In genomic region chr19:38870612-38871011, GRCh38 we compare ENCODE assay signal across 9 cellular contexts. TPM values are rescaled to one million over a fixed set of nuclear protein-coding genes. Genes with fewer than 3 reads are reported as not detected.
DNase-seq lines count a peak whose midpoint lies in the region; ATAC-seq and TF ChIP-seq lines count a peak whose summit lies in the region.
"Had no signal": no experiment of that assay in that cellular context is flagged by ENCODE, and none has a peak within 500 bp of the region (broad histone marks: within the 10 kb centered on the region; RNA-seq: fewer than 3 reads in every experiment).

No MANE protein-coding gene starts in this region.

- peak overlapping the region in 1 of 2 donors; percentile 69 for H3K27ac ChIP-seq in breast epithelium
- H3K27ac ChIP-seq in mammary epithelial cell (ENCODE audit: insufficient read depth, low read depth, low read length): no peak overlapping the region
- peak overlapping the region in 3 of 4 donors; percentile 19 to 58 (median 45) for H3K27ac ChIP-seq in esophagus muscularis mucosa (replicated peaks in 1 of 4)

- H4K20me1 ChIP-seq in mammary epithelial cell (ENCODE audit: insufficient read depth, low read length): no peaks in the 10 kb centered on the region

- H3K36me3 Mint-ChIP-seq in T-cell: peaks cover 14% of the 10 kb centered on the region
- H3K36me3 Mint-ChIP-seq in stimulated activated naive B cell treated with anti-CD40 and anti-IgM and Interleukin-4, amounts not matched to agents 10 μg/mL and 1 μg/mL and 100 μg/mL, for 72 hours: peaks cover 37 to 59% of the 10 kb centered on the region in 2 donors

- no peaks in the 10 kb centered on the region for H3K27me3 ChIP-seq in breast epithelium
- H3K27me3 ChIP-seq in mammary epithelial cell (ENCODE audit: insufficient read depth, low read length): no peaks in the 10 kb centered on the region
- peaks cover 0 to 4% (median 0%) of the 10 kb centered on the region in 4 donors for H3K27me3 ChIP-seq in esophagus muscularis mucosa
- H3K27me3 ChIP-seq: dorsolateral prefrontal cortex had no signal

- BruUV-seq in mammary epithelial cell (replicated peaks; lab: Mats Ljungman, UMichigan): no TSS peak

- CTCF ChIA-PET in mammary epithelial cell (lab: Charles Lee; ENCODE audit: low non-redundant PET) (no interaction called here), T-cell (lab: Charles Lee) (interaction anchor here in 1 of 2 donors (0.7 to 1.0 kb wide), 2 partner anchors 13 to 20 kb away, joined by 3 to 5 read pairs; no protein-coding TSS in a partner anchor)

- DNase-seq in breast epithelium (ENCODE audit: low spot score in 2 of 2) (no peak), mammary epithelial cell (no peak), T-cell (no peak), esophagus muscularis mucosa (ENCODE audit: extremely low spot score) (no peak), cortex of kidney (lab: John Stamatoyannopoulos, UW) (no peak), DMS 273 treated with DMSO at 0.1 percent for 48 hours (lab: John Stamatoyannopoulos, UW) (no peak)
- no peak for DNase-seq in stimulated activated naive B cell treated with anti-CD40 and anti-IgM and Interleukin-4, amounts not matched to agents 10 μg/mL and 1 μg/mL and 100 μg/mL, for 72 hours

- H3K36me3 ChIP-seq in breast epithelium (no peaks in the 10 kb centered on the region), mammary epithelial cell (ENCODE audit: insufficient read depth, low read length) (no peaks in the 10 kb centered on the region), esophagus muscularis mucosa (no peaks in the 10 kb centered on the region)

- TF ChIP-seq CTCF in breast epithelium (IDR thresholded peaks at IDR 0.05) (no peak), mammary epithelial cell (conservative IDR thresholded peaks at IDR 0.05 in 1 of 2, IDR thresholded peaks at IDR 0.05 in 1 of 2; ENCODE audit: extremely low read depth in 1 of 2, insufficient read depth in 1 of 2, low read depth in 1 of 2, low read length in 2 of 2) (no peak), esophagus muscularis mucosa (IDR thresholded peaks at IDR 0.05) (no peak)

- no peaks in the 10 kb centered on the region for H3K79me2 ChIP-seq in mammary epithelial cell (ENCODE audit: insufficient read depth, low read length)

- TF ChIP-seq POLR2A in breast epithelium (IDR thresholded peaks at IDR 0.05): no peak
- no peak for TF ChIP-seq POLR2A in esophagus muscularis mucosa (IDR thresholded peaks at IDR 0.05; ENCODE audit: low read depth)

- no peak overlapping the region for H2AFZ ChIP-seq in mammary epithelial cell (ENCODE audit: low read depth, low read length)

- H3K4me2 ChIP-seq in mammary epithelial cell (ENCODE audit: insufficient read depth, low read depth, low read length): no peak overlapping the region

- no peaks in the 10 kb centered on the region for H3K27me3 Mint-ChIP-seq in T-cell
- no peaks in the 10 kb centered on the region for H3K27me3 Mint-ChIP-seq in stimulated activated naive B cell treated with anti-CD40 and anti-IgM and Interleukin-4, amounts not matched to agents 10 μg/mL and 1 μg/mL and 100 μg/mL, for 72 hours

- intact Hi-C loops in breast epithelium (cut with DNase I; ENCODE audit: low total_unique reads): no loop called here
- intact Hi-C loops in mammary epithelial cell (cut with micrococcal nuclease): no loop called here
- intact Hi-C loops in esophagus muscularis mucosa (cut with DNase I): no loop called here

- no peaks in the 10 kb centered on the region for H3K4me1 ChIP-seq in breast epithelium
- H3K4me1 ChIP-seq in mammary epithelial cell (ENCODE audit: insufficient read depth, low read length): peaks cover 13% of the 10 kb centered on the region
- H3K4me1 ChIP-seq in esophagus muscularis mucosa: peaks cover 16 to 22% (median 20%) of the 10 kb centered on the region in 4 donors

- peaks cover 40 to 43% (median 41%) of the 10 kb centered on the region in 3 donors for H3K4me1 Mint-ChIP-seq in T-cell
- H3K4me1 Mint-ChIP-seq in stimulated activated naive B cell treated with anti-CD40 and anti-IgM and Interleukin-4, amounts not matched to agents 10 μg/mL and 1 μg/mL and 100 μg/mL, for 72 hours: peaks cover 34 to 52% of the 10 kb centered on the region in 2 donors

- H3K27ac Mint-ChIP-seq in T-cell: peak overlapping the region; percentile 81 to 89
- H3K27ac Mint-ChIP-seq in stimulated activated naive B cell treated with anti-CD40 and anti-IgM and Interleukin-4, amounts not matched to agents 10 μg/mL and 1 μg/mL and 100 μg/mL, for 72 hours: peak overlapping the region; percentile 99

- no peaks in the 10 kb centered on the region for H3K9me3 Mint-ChIP-seq in T-cell
- H3K9me3 Mint-ChIP-seq in stimulated activated naive B cell treated with anti-CD40 and anti-IgM and Interleukin-4, amounts not matched to agents 10 μg/mL and 1 μg/mL and 100 μg/mL, for 72 hours: peaks cover 0 to 2% of the 10 kb centered on the region in 2 donors

- dilution Hi-C loops in mammary epithelial cell (cut with HindIII; ENCODE audit: low sequenced_read_pairs): no loop called here

- ATAC-seq in T-cell (replicated peaks in 1 of 4): no peak
- ATAC-seq in stimulated activated naive B cell treated with anti-CD40 and anti-IgM and Interleukin-4, amounts not matched to agents 10 μg/mL and 1 μg/mL and 100 μg/mL, for 72 hours (replicated peaks): no peak
- ATAC-seq in GM19395 (IDR thresholded peaks at IDR 0.05; ENCODE audit: unreplicated experiment): no peak

- H3K9me3 ChIP-seq in breast epithelium (no peaks in the 10 kb centered on the region), mammary epithelial cell (replicated peaks; ENCODE audit: insufficient read depth, low read length) (no peaks in the 10 kb centered on the region), esophagus muscularis mucosa (no peaks in the 10 kb centered on the region)

- H3K9ac ChIP-seq in mammary epithelial cell (ENCODE audit: insufficient read depth, low read length): no peak overlapping the region

- no peak for TF ChIP-seq EP300 in esophagus muscularis mucosa (IDR thresholded peaks at IDR 0.05)

- in situ Hi-C loops in mammary epithelial cell (cut with MboI; ENCODE audit: low sequenced_read_pairs in 2 of 2): no loop called here

- H3K4me3 ChIP-seq in breast epithelium: peak overlapping the region in 2 of 3 donors; percentile 62
- H3K4me3 ChIP-seq in mammary epithelial cell (replicated peaks in 1 of 3; ENCODE audit: insufficient read depth in 1 of 3, low read depth in 2 of 3, low read length in 3 of 3): no peak overlapping the region
- H3K4me3 ChIP-seq in esophagus muscularis mucosa: peak overlapping the region in 1 of 4 donors; percentile 60

- 100% methylated on average over 8 of the region's 19 CpGs for WGBS in mammary epithelial cell (ENCODE audit: low coverage, missing lambda C conversion rate)
- WGBS in esophagus muscularis mucosa: 94% methylated on average over 17 of the region's 19 CpGs

- peak overlapping the region; percentile 83 to 90 (median 83) for H3K4me3 Mint-ChIP-seq in T-cell
- peak overlapping the region; percentile 87 to 98 for H3K4me3 Mint-ChIP-seq in stimulated activated naive B cell treated with anti-CD40 and anti-IgM and Interleukin-4, amounts not matched to agents 10 μg/mL and 1 μg/mL and 100 μg/mL, for 72 hours

- POLR2A ChIA-PET in T-cell (lab: Charles Lee): interaction anchor here in 1 of 2 donors (0.6 kb wide), 1 partner anchor 77 kb away, joined by 4 read pairs; no protein-coding TSS in a partner anchor

RNA-seq across cellular contexts. Expression of gene RINL, which starts 7.5 kb away (rescaled TPM):
- total RNA-seq in breast epithelium (10 to 100 TPM in 2 of 3 donors, 1 to 10 TPM in 1; 4.5 to 13.0 (median 12.8) TPM), mammary epithelial cell (1 to 10 TPM; 5.7 to 9.2 TPM), T-cell (10 to 100 TPM; 44.2 to 81.3 (median 71.0) TPM), esophagus muscularis mucosa (10 to 100 TPM in 1 of 4 donors, 1 to 10 TPM in 3; 4.6 to 10.4 (median 6.6) TPM)
- polyA plus RNA-seq in mammary epithelial cell: 2.4 TPM
- polyA minus RNA-seq in mammary epithelial cell: 1.3 TPM

RNA-seq across cellular contexts. Expression of gene HNRNPL, which starts 20.8 kb away (rescaled TPM):
- total RNA-seq in breast epithelium: 100 to 1,000 TPM; 164 to 193 (median 168) TPM
- 100 to 1,000 TPM; 200 to 391 TPM for total RNA-seq in mammary epithelial cell
- polyA plus RNA-seq in mammary epithelial cell: 242 TPM
- polyA minus RNA-seq in mammary epithelial cell: 784 TPM
- total RNA-seq in T-cell: 100 to 1,000 TPM; 320 to 498 (median 330) TPM
- 100 to 1,000 TPM; 126 to 202 (median 180) TPM for total RNA-seq in esophagus muscularis mucosa

RNA-seq across cellular contexts. Expression of gene SIRT2, which starts 28.8 kb away (rescaled TPM):
- total RNA-seq in breast epithelium (10 to 100 TPM; 61.8 to 92.3 (median 88.2) TPM), mammary epithelial cell (10 to 100 TPM; 43.3 to 65.3 TPM), T-cell (10 to 100 TPM; 50.7 to 67.6 (median 55.6) TPM), esophagus muscularis mucosa (100 to 1,000 TPM in 1 of 4 donors, 10 to 100 TPM in 3; 72.7 to 114 (median 95.0) TPM)
- 45.6 TPM for polyA plus RNA-seq in mammary epithelial cell
- 51.2 TPM for polyA minus RNA-seq in mammary epithelial cell

RNA-seq across cellular contexts. Expression of gene NFKBIB, which starts 29.2 kb away (rescaled TPM):
- 10 to 100 TPM; 15.7 to 29.2 (median 19.6) TPM for total RNA-seq in breast epithelium
- total RNA-seq in mammary epithelial cell: 10 to 100 TPM in 1 of 2 donors, 1 to 10 TPM in 1; 9.5 to 27.2 TPM
- 17.0 TPM for polyA plus RNA-seq in mammary epithelial cell
- 4.1 TPM for polyA minus RNA-seq in mammary epithelial cell
- 10 to 100 TPM; 31.9 to 36.8 (median 33.9) TPM for total RNA-seq in T-cell
- total RNA-seq in esophagus muscularis mucosa: 10 to 100 TPM; 24.1 to 39.4 (median 35.8) TPM

RNA-seq across cellular contexts. Expression of gene ECH1, which starts 39.0 kb away (rescaled TPM):
- total RNA-seq in breast epithelium: 100 to 1,000 TPM in 1 of 3 donors, 10 to 100 TPM in 2; 85.8 to 113 (median 93.8) TPM
- 10 to 100 TPM; 66.0 to 75.9 TPM for total RNA-seq in mammary epithelial cell
- polyA plus RNA-seq in mammary epithelial cell: 74.5 TPM
- polyA minus RNA-seq in mammary epithelial cell: 85.9 TPM
- 100 to 1,000 TPM in 4 of 5 donors, 10 to 100 TPM in 1; 76.7 to 159 (median 134) TPM for total RNA-seq in T-cell
- total RNA-seq in esophagus muscularis mucosa: 100 to 1,000 TPM; 117 to 188 (median 155) TPM

Comparison
In these comparisons a context has a peak if more than half of its experiments do, and no peak if none do; other contexts are left out.
1. H3K4me3 ChIP-seq: peak in breast epithelium (2 of 3); none in mammary epithelial cell (0 of 3).